In genomic region chr7:155847821-155848435, GRCh38 we compare ENCODE assay signal across 26 cellular contexts. TPM values are rescaled to one million over a fixed set of nuclear protein-coding genes. Genes with fewer than 3 reads are reported as not detected.
DNase-seq lines count a peak whose midpoint lies in the region; ATAC-seq, FAIRE-seq and TF ChIP-seq lines count a peak whose summit lies in the region.
"Had no signal": no experiment of that assay in that cellular context is flagged by ENCODE, and none has a peak within 500 bp of the region (broad histone marks: within the 10 kb centered on the region; RNA-seq: fewer than 3 reads in every experiment).

No MANE protein-coding gene starts in this region.

- no peaks in the 10 kb centered on the region for H3K9me1 ChIP-seq in K562 (ENCODE audit: control insufficient read depth, insufficient read depth, low read length)

- DNase-seq in NCI-H345 (lab: John Stamatoyannopoulos, UW) (peak; percentile 8), NCI-H345 treated with DMSO at 0.1 percent for 48 hours (lab: John Stamatoyannopoulos, UW; ENCODE audit: unreplicated experiment) (no peak), K562 (ENCODE audit: extremely low read depth in 1 of 4, low spot score in 3 of 4) (no peak), mesenteric fat pad (ENCODE audit: low spot score) (peak; percentile 68), suprapubic skin (ENCODE audit: low spot score in 2 of 2) (peak; percentile 33 to 58), NCI-H1436 treated with DMSO at 0.1 percent for 48 hours (lab: John Stamatoyannopoulos, UW) (no peak), NCI-H1048 (lab: John Stamatoyannopoulos, UW) (no peak)
- DNase-seq: 8988T; CD4-positive, alpha-beta T cell; DMS53; EL; GDM1; GOT3; HCEC 1CT; Kasumi-1; NCI-H1105; NCI-H2029; NCI-H510A; NCI-H69; SHP77 had no signal

- BruUV-seq in K562 (replicated peaks; lab: Mats Ljungman, UMichigan), result no TSS peak

- H3K4me2 ChIP-seq in K562 (ENCODE audit: insufficient read depth, low read length), result no peak overlapping the region

- CTCF ChIA-PET in K562 (lab: Yijun Ruan, JAX; ENCODE audit: low intra/inter-chr PET ratio), result no interaction called here

- peaks cover 22% of the 10 kb centered on the region for H4K20me1 ChIP-seq in K562 (replicated peaks; ENCODE audit: control insufficient read depth, insufficient read depth, low read length)

- TF ChIP-seq EP300 in K562 (IDR thresholded peaks at IDR 0.05; ENCODE audit: low read length) (no peak), suprapubic skin (IDR thresholded peaks at IDR 0.05) (no peak)

- H3K36me3 ChIP-seq in K562 (ENCODE audit: control insufficient read depth, insufficient read depth, low read length) (no peaks in the 10 kb centered on the region), suprapubic skin (no peaks in the 10 kb centered on the region)

- no peak overlapping the region for H3K4me3 ChIP-seq in K562
- H3K4me3 ChIP-seq in suprapubic skin, result no peak overlapping the region
- H3K4me3 ChIP-seq: GM12878 had no signal

- TF ChIP-seq CTCF in K562 (IDR thresholded peaks at IDR 0.05 in 2 of 3, conservative IDR thresholded peaks at IDR 0.05 in 1 of 3; ENCODE audit: insufficient read depth in 2 of 3, low read depth in 1 of 3, low read length in 3 of 3) (no peak), suprapubic skin (IDR thresholded peaks at IDR 0.05) (no peak)

- no peak for TF ChIP-seq POLR2A in K562 (conservative IDR thresholded peaks at IDR 0.05)
- TF ChIP-seq POLR2A in suprapubic skin (IDR thresholded peaks at IDR 0.05), result no peak

- TF ChIP-seq RAD21 in K562 (CRISPR knock-in tag; conservative IDR thresholded peaks at IDR 0.05 in 1 of 2, IDR thresholded peaks at IDR 0.05 in 1 of 2), result no peak

- no peaks in the 10 kb centered on the region for H3K4me1 ChIP-seq in K562 (replicated peaks in 1 of 2; ENCODE audit: control insufficient read depth in 2 of 2, insufficient read depth in 2 of 2, low read length in 2 of 2)
- no peaks in the 10 kb centered on the region for H3K4me1 ChIP-seq in suprapubic skin

- no peak overlapping the region for H3K9ac ChIP-seq in K562 (ENCODE audit: insufficient read depth in 1 of 2, low read depth in 2 of 2, low read length in 2 of 2)

- no peaks in the 10 kb centered on the region for H3K79me2 ChIP-seq in K562 (ENCODE audit: control insufficient read depth, insufficient read depth, low read length)

- intact Hi-C loops in K562 (cut with micrococcal nuclease), result no loop called here

- H2AFZ ChIP-seq in K562 (ENCODE audit: low read depth, low read length), result no peak overlapping the region

- WGBS in K562 (ENCODE audit: insufficient coverage, low coverage, missing lambda C conversion rate), result 1% methylated on average over 18 of the region's 18 CpGs
- 75% methylated on average over 18 of the region's 18 CpGs for WGBS in suprapubic skin

- in situ Hi-C loops in K562 (cut with MboI), result no loop called here

- FAIRE-seq in K562 (lab: Jason Lieb, UNC), result peak; percentile 32
- FAIRE-seq: GM12878 had no signal

- H3K27ac ChIP-seq in K562 (ENCODE audit: extremely low read depth, low read depth, low read length), result no peak overlapping the region
- H3K27ac ChIP-seq in suprapubic skin, result no peak overlapping the region
- H3K27ac ChIP-seq: HL-60, RWPE1 had no signal

- peaks cover 62 to 92% of the 10 kb centered on the region in 2 experiments for H3K27me3 ChIP-seq in K562 (ENCODE audit: control insufficient read depth in 2 of 2, insufficient read depth in 2 of 2, low read length in 2 of 2)
- H3K27me3 ChIP-seq in suprapubic skin, result peaks cover 37% of the 10 kb centered on the region

- ATAC-seq in K562 (no peak; the same call in 2 of the 3 replicates), GM21528 (IDR thresholded peaks at IDR 0.05; ENCODE audit: low FRiP score, unreplicated experiment) (no peak)
- ATAC-seq: GM12878 had no signal

- H3K9me3 ChIP-seq in K562 (replicated peaks; ENCODE audit: control insufficient read depth, insufficient read depth, low read depth, low read length) (no peaks in the 10 kb centered on the region), suprapubic skin (no peaks in the 10 kb centered on the region)

- POLR2A ChIA-PET in K562 (lab: Yijun Ruan, JAX), result no interaction called here

TF ChIP-seq in K562, 482 proteins besides CTCF, POLR2A, EP300 and RAD21 (continues in another document):
- no peak for TF ChIP-seq POLR2AphosphoS5 (IDR thresholded peaks at IDR 0.05; ENCODE audit: control insufficient read depth, insufficient read depth, low read depth, low read length)
- no peak for TF ChIP-seq ARID2 (IDR thresholded peaks at IDR 0.05)
- no peak for TF ChIP-seq RFX7 (CRISPR knock-in tag; IDR thresholded peaks at IDR 0.05)
- no peak for TF ChIP-seq ASH1L (IDR thresholded peaks at IDR 0.05; ENCODE audit: borderline replicate concordance, low read depth, partially characterized antibody)
- TF ChIP-seq NR3C1 (CRISPR knock-in tag; IDR thresholded peaks at IDR 0.05), result no peak
- no peak for TF ChIP-seq PBX2 (CRISPR knock-in tag; IDR thresholded peaks at IDR 0.05; ENCODE audit: low read depth)
- TF ChIP-seq PBX2 (tag; conservative IDR thresholded peaks at IDR 0.05; ENCODE audit: low read depth), result no peak
- no peak for TF ChIP-seq ZNF197 (CRISPR knock-in tag; IDR thresholded peaks at IDR 0.05; ENCODE audit: low read depth)
- no peak for TF ChIP-seq SAFB2 (IDR thresholded peaks at IDR 0.05; ENCODE audit: borderline replicate concordance, low read depth, low read length, severe bottlenecking)
- no peak for TF ChIP-seq RBM34 (IDR thresholded peaks at IDR 0.05; ENCODE audit: borderline replicate concordance, insufficient read depth, low read length)
- no peak for TF ChIP-seq SAP30 (IDR thresholded peaks at IDR 0.05; ENCODE audit: borderline replicate concordance, insufficient read depth, low read depth, low read length, poor library complexity, severe bottlenecking)

RNA-seq across cellular contexts. Expression of gene SHH, which starts 35.7 kb away (rescaled TPM):
- total RNA-seq in K562 (2011; cell fraction: chromatin; rRNA removed; ENCODE audit: low replicate concordance), result not detected in 2 replicates
- total RNA-seq in K562 (2011; cell fraction: nucleolus; rRNA removed), result not detected in 2 replicates
- total RNA-seq in K562 (2011; cell fraction: nucleoplasm; rRNA removed), result not detected in 2 replicates
- not detected in 2 replicates for total RNA-seq in K562 (2014; rRNA removed)
- not detected in 2 replicates for total RNA-seq in K562 (2014; rRNA removed; fragmentation: Illumina TruSeq; extraction: Trizol)
- not detected in 2 replicates for total RNA-seq in K562 (2015; rRNA removed; fragmentation: Illumina TruSeq; extraction: Trizol)
- total RNA-seq in K562 (2021), result 0.09 TPM in 1 of 2 replicates, not detected in the other
- not detected in 2 replicates for polyA plus RNA-seq in K562 (2011; rRNA removed)
- not detected in 2 replicates for polyA plus RNA-seq in K562 (2011; cell fraction: cytosol; rRNA removed)
- polyA plus RNA-seq in K562 (2011; cell fraction: nucleus; rRNA removed), result not detected in 2 replicates
- 0.03 TPM in 1 of 2 replicates, not detected in the other for polyA plus RNA-seq in K562 (2012)
- not detected in 2 replicates for polyA plus RNA-seq in K562 (2014; fragmentation: Illumina TruSeq; extraction: Trizol)
- polyA plus RNA-seq in K562 (2014; fragmentation: Nextera tagmentation; extraction: Ambion mirVana), result not detected
- not detected in 2 replicates for polyA plus RNA-seq in K562 (2014; rRNA removed)
- polyA minus RNA-seq in K562 (2011; rRNA and poly(A)+ RNA removed), result not detected in 2 replicates
- not detected in 2 replicates for polyA minus RNA-seq in K562 (2011; cell fraction: cytosol; rRNA and poly(A)+ RNA removed)
- not detected in 2 replicates for polyA minus RNA-seq in K562 (2011; cell fraction: nucleus; rRNA and poly(A)+ RNA removed)
- total RNA-seq in mesenteric fat pad, result not detected
- total RNA-seq in suprapubic skin, result under 1 TPM in 2 of 4 donors, not detected in 2; 0.21 to 0.68 TPM
- total RNA-seq: CD4-positive, alpha-beta T cell; GM12878; M059J had no signal
- polyA plus RNA-seq: BJ, GM12878 had no signal

Comparison
In these comparisons a context has a peak if more than half of its experiments do, and no peak if none do; other contexts are left out.
1. DNase-seq: peak in NCI-H345 (single experiment), mesenteric fat pad (single experiment) and suprapubic skin (2 of 2); none in NCI-H345 treated with DMSO at 0.1 percent for 48 hours (single experiment), K562 (0 of 4), NCI-H1436 treated with DMSO at 0.1 percent for 48 hours (single experiment) and NCI-H1048 (single experiment).